21 cellular contexts compared by ENCODE assay signal in the genomic region with DNA sequence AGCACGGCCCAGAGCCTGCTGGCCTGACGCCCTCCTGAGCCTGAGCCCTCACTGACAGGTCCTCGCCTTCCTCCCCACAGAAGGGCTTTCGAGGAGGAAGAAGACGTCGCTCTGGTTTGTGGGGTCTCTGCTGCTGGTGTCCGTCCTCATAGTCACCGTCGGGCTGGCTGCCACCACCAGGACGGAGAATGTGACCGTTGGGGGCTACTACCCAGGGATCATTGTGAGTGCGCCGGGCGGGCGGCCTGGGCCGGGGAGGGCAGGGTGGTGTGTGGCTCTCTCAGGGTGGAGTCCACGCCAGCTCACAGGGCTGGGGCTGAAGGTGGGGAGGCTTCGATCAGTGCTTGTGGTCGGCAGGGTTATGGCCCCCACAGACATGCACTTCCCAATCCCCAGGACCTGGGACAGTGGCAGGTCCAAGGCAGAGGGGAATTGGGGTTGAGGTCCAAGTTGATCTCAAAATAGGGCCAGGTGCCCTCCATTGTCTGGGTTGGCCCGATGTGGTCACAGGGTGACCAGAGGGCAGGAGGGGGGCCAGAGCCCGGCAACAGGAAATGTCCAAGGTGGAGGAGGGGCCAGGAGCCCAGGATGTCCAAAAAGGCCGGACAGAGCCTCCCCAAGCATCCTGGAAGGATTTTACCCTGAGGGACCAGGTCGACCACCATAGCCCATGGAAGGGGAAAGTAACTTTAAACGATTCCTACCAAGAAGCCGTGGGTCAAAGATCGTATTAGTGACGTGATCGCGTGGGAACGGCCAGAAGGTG.
"Had no signal": no experiment of that assay in that cellular context is flagged by ENCODE, and none has a peak within 500 bp of the region (broad histone marks: within the 10 kb centered on the region; RNA-seq: fewer than 3 reads in every experiment).

No MANE protein-coding gene starts in this region.

- H3K4me1 ChIP-seq: breast epithelium, lower lobe of right lung had no signal

- H3K9me3 ChIP-seq: breast epithelium, esophagus squamous epithelium, lower lobe of right lung had no signal

- H3K36me3 Mint-ChIP-seq: activated naive CD4-positive, alpha-beta T cell treated with anti-CD3 and anti-CD28 coated beads, Interleukin-2, amount 50 U/mL, for 24 hours; T-cell; WTC11 had no signal

- ATAC-seq: activated CD8-positive, alpha-beta T cell treated with anti-CD3 and anti-CD28 coated beads for 36 hours; activated T-cell treated with anti-CD3 and anti-CD28 coated beads, Interleukin-2, amount 50 U/mL, for 4 hours; lower lobe of right lung; SK-N-SH treated with all-trans-retinoic acid at 6 μM for 48 hours; stimulated activated naive CD8-positive, alpha-beta T cell treated with anti-CD3 and anti-CD28 coated beads, Interleukin-15, amount 100 ng/mL, for 72 hours; T-cell had no signal

- H3K4me1 Mint-ChIP-seq: activated naive CD4-positive, alpha-beta T cell treated with anti-CD3 and anti-CD28 coated beads, Interleukin-2, amount 50 U/mL, for 24 hours; stimulated activated naive CD8-positive, alpha-beta T cell treated with anti-CD3 and anti-CD28 coated beads, Interleukin-15, amount 100 ng/mL, for 72 hours; T-cell had no signal

- H3K4me3 ChIP-seq: breast epithelium, esophagus squamous epithelium, hepatocyte, lower lobe of right lung had no signal

- H3K9me3 Mint-ChIP-seq: activated CD8-positive, alpha-beta T cell treated with anti-CD3 and anti-CD28 coated beads for 36 hours; activated naive CD4-positive, alpha-beta T cell treated with anti-CD3 and anti-CD28 coated beads, Interleukin-2, amount 50 U/mL, for 24 hours; activated T-cell treated with anti-CD3 and anti-CD28 coated beads, Interleukin-2, amount 50 U/mL, for 4 hours; dendritic cell treated with granulocyte-macrophage colony-stimulating factor and Interleukin-4, amounts not matched to agents 40 ng/mL and 50 ng/mL, for 4 days; nephron progenitor cell; stimulated activated naive CD8-positive, alpha-beta T cell treated with anti-CD3 and anti-CD28 coated beads, Interleukin-15, amount 100 ng/mL, for 72 hours; T-cell; WTC11 had no signal

- H3K27ac Mint-ChIP-seq: activated CD8-positive, alpha-beta T cell treated with anti-CD3 and anti-CD28 coated beads for 36 hours; dendritic cell treated with granulocyte-macrophage colony-stimulating factor and Interleukin-4, amounts not matched to agents 40 ng/mL and 50 ng/mL, for 4 days; nephron progenitor cell; progenitor cell of endocrine pancreas; stimulated activated naive CD8-positive, alpha-beta T cell treated with anti-CD3 and anti-CD28 coated beads, Interleukin-15, amount 100 ng/mL, for 72 hours; T-cell had no signal

- H3K36me3 ChIP-seq: breast epithelium had no signal

- H3K4me3 Mint-ChIP-seq: activated CD8-positive, alpha-beta T cell treated with anti-CD3 and anti-CD28 coated beads for 36 hours; activated naive CD4-positive, alpha-beta T cell treated with anti-CD3 and anti-CD28 coated beads, Interleukin-2, amount 50 U/mL, for 24 hours; activated T-cell treated with anti-CD3 and anti-CD28 coated beads, Interleukin-2, amount 50 U/mL, for 4 hours; dendritic cell treated with granulocyte-macrophage colony-stimulating factor and Interleukin-4, amounts not matched to agents 40 ng/mL and 50 ng/mL, for 4 days; nephron progenitor cell; stimulated activated naive CD8-positive, alpha-beta T cell treated with anti-CD3 and anti-CD28 coated beads, Interleukin-15, amount 100 ng/mL, for 72 hours; T-cell; WTC11 had no signal

- DNase-seq: activated CD4-positive, alpha-beta T cell treated with anti-CD3 and anti-CD28 coated beads for 4 hours; activated CD8-positive, alpha-beta T cell treated with anti-CD3 and anti-CD28 coated beads for 36 hours; activated gamma-delta T cell; activated T-cell treated with anti-CD3 and anti-CD28 coated beads, Interleukin-2, amount 50 U/mL, for 4 hours; effector memory CD4-positive, alpha-beta T cell; esophagus squamous epithelium; lower lobe of right lung; midbrain; nephron progenitor cell; occipital lobe; stimulated activated CD4-positive, alpha-beta T cell treated with anti-CD3 and anti-CD28 coated beads, Interleukin-2, amount 100 ng/mL, for 48 hours; stimulated activated naive CD8-positive, alpha-beta T cell treated with anti-CD3 and anti-CD28 coated beads, Interleukin-15, amount 100 ng/mL, for 72 hours; T-cell; trophoblast cell had no signal

- H3K27ac ChIP-seq: breast epithelium, esophagus squamous epithelium, hepatocyte, lower lobe of right lung had no signal
